In the genomic region with DNA sequence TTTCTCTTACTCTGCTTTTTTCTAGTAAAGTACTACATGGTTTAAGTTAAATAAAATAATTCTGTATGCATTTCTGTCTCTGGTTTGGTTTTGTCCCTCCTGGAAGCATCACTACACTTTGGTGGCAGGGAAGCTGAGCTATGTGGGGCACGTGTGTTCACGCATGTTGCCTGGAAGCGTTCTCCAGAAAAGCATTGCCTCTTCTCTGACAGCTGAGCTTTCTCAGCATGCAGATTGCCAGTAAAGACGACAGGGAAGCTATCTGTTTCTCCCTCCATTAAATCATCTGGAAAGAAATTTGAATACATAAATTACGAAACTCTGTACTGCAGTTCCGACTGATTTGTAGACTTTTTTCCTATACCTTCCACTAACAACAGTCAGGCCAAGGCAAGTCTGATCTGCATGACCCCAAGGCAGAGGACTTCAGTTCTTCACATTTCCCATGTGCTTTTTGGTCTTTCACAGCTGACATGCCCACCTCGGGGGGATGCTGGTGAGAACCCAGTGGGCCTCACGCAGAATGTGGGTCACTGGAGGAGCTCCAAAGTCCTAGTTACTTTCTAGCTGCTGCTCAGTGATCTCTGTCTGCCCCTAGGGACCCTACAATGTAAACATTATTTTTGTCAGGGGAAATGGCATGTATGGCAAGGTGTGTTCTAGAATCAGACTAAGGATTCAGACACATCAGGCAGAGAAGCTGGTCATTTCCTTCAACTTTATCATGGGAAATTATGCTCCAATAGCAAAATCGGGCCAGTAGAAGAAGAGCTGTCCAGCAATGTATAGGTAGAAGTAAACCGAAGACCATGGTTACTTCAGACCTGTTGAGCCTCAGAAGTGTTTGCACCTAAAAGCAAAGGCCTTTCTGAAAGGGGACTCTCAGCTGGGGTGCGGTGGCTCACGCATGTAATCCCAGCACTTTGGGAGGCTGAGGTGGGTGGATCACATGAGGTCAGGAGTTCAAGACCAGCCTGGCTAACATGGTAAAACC, we compare ENCODE assay signal across 1 cellular context.
TF ChIP-seq lines count a peak whose summit lies in the region.

No MANE protein-coding gene starts in this region.

TF ChIP-seq in HEK293, 187 proteins besides CTCF, POLR2A, EP300 and RAD21 (continued from another document):
- TF ChIP-seq, protein P1, sequence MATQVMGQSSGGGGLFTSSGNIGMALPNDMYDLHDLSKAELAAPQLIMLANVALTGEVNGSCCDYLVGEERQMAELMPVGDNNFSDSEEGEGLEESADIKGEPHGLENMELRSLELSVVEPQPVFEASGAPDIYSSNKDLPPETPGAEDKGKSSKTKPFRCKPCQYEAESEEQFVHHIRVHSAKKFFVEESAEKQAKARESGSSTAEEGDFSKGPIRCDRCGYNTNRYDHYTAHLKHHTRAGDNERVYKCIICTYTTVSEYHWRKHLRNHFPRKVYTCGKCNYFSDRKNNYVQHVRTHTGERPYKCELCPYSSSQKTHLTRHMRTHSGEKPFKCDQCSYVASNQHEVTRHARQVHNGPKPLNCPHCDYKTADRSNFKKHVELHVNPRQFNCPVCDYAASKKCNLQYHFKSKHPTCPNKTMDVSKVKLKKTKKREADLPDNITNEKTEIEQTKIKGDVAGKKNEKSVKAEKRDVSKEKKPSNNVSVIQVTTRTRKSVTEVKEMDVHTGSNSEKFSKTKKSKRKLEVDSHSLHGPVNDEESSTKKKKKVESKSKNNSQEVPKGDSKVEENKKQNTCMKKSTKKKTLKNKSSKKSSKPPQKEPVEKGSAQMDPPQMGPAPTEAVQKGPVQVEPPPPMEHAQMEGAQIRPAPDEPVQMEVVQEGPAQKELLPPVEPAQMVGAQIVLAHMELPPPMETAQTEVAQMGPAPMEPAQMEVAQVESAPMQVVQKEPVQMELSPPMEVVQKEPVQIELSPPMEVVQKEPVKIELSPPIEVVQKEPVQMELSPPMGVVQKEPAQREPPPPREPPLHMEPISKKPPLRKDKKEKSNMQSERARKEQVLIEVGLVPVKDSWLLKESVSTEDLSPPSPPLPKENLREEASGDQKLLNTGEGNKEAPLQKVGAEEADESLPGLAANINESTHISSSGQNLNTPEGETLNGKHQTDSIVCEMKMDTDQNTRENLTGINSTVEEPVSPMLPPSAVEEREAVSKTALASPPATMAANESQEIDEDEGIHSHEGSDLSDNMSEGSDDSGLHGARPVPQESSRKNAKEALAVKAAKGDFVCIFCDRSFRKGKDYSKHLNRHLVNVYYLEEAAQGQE (tag by site-specific recombination; IDR thresholded peaks at IDR 0.05): 0 out of 2 replicates have a peak, but pooled peaks have one; percentile 36
- TF ChIP-seq SCRT2 (tag by site-specific recombination; IDR thresholded peaks at IDR 0.05): peak; percentile 50; the same call in 1 of the 2 replicates
- no peak for TF ChIP-seq ZNF214 (tag by site-specific recombination; IDR thresholded peaks at IDR 0.05; ENCODE audit: borderline replicate concordance)
